ENCODE assay signal across 8 cellular contexts in the genomic region with DNA sequence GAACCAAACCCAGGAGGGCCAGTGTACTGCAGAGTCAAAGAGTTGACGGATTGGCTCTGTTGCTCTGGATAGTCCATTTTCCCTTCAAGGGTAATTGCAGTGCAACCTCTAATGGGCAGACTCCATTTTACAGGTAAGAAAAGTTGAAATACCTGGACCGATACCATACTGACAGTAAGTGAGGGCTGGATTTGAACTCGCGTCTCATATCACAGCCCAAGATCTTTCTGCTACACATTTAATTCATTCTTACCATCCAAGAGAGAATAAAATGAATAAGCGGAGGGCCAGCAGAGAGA. TPM values are rescaled to one million over a fixed set of nuclear protein-coding genes. Genes with fewer than 3 reads are reported as not detected.
DNase-seq lines count a peak whose midpoint lies in the region; FAIRE-seq and TF ChIP-seq lines count a peak whose summit lies in the region.

No MANE protein-coding gene starts in this region.

- H3K4me1 Mint-ChIP-seq in activated CD4-positive, alpha-beta T cell treated with anti-CD3 and anti-CD28 coated beads, Interleukin-2, amount 10 ng/mL, durations not matched to agents 24 days and 14 days, result peaks cover 23% of the 10 kb centered on the region
- peaks cover 32% of the 10 kb centered on the region for H3K4me1 Mint-ChIP-seq in activated T-helper 2 cell treated with anti-CD3 and anti-CD28 coated beads, Interferon-gamma antibody, Interleukin-2, Interleukin-4, amounts not matched to agents 10 μg/mL and 5 μg/mL and 100 μg/mL, durations not matched to agents 14 hours and 24 hours and 36 hours (ENCODE audit: low read depth)

- H3K27me3 ChIP-seq in keratinocyte (ENCODE audit: control insufficient read depth, extremely low read depth, insufficient read depth, low read length), result no peaks in the 10 kb centered on the region
- H3K27me3 ChIP-seq in testis, result no peaks in the 10 kb centered on the region

- peaks cover 0 to 6% of the 10 kb centered on the region in 2 experiments for H3K36me3 ChIP-seq in keratinocyte (ENCODE audit: control insufficient read depth in 2 of 2, extremely low read depth in 1 of 2, insufficient read depth in 2 of 2, low read length in 2 of 2)
- H3K36me3 ChIP-seq in testis (ENCODE audit: low read depth, missing control alignments), result no peaks in the 10 kb centered on the region

- dilution Hi-C loops in keratinocyte (cut with MboI; ENCODE audit: extremely low pct_ligation_motif_present, low sequenced_read_pairs), result no loop called here

- H3K4me3 Mint-ChIP-seq in activated CD4-positive, alpha-beta T cell treated with anti-CD3 and anti-CD28 coated beads, Interleukin-2, amount 10 ng/mL, durations not matched to agents 24 days and 14 days, result peak overlapping the region; percentile 94
- peak overlapping the region; percentile 92 for H3K4me3 Mint-ChIP-seq in activated T-helper 2 cell treated with anti-CD3 and anti-CD28 coated beads, Interferon-gamma antibody, Interleukin-2, Interleukin-4, amounts not matched to agents 10 μg/mL and 5 μg/mL and 100 μg/mL, durations not matched to agents 14 hours and 24 hours and 36 hours (ENCODE audit: low read depth)

- no peaks in the 10 kb centered on the region for H4K20me1 ChIP-seq in keratinocyte (ENCODE audit: control insufficient read depth, extremely low read depth, insufficient read depth, low read length)

- TF ChIP-seq CTCF in keratinocyte (optimal IDR thresholded peaks at IDR 0.05 in 1 of 3, IDR thresholded peaks at IDR 0.05 in 1 of 3, conservative IDR thresholded peaks at IDR 0.05 in 1 of 3; ENCODE audit: extremely low read depth in 1 of 3, insufficient read depth in 2 of 3, low read length in 3 of 3) (no peak), testis (IDR thresholded peaks at IDR 0.05) (no peak)

- DNase-seq in activated CD4-positive, alpha-beta T cell treated with anti-CD3 and anti-CD28 coated beads, Interleukin-2, amount 10 ng/mL, durations not matched to agents 24 days and 14 days, result no peak
- DNase-seq in activated CD4-positive, alpha-beta T cell treated with anti-CD3 and anti-CD28 coated beads, Interleukin-2, amount 50 U/mL, for 48 hours, result no peak
- no peak for DNase-seq in activated T-helper 2 cell treated with anti-CD3 and anti-CD28 coated beads, Interferon-gamma antibody, Interleukin-2, Interleukin-4, amounts not matched to agents 10 μg/mL and 5 μg/mL and 100 μg/mL, durations not matched to agents 14 hours and 24 hours and 36 hours (ENCODE audit: low spot score)
- DNase-seq in keratinocyte (ENCODE audit: low read depth, low spot score) (no peak), testis (no peak), hepatic stellate cell (ENCODE audit: low spot score) (no peak), RCC 7860 (ENCODE audit: low spot score) (no peak), NCI-H2081 treated with DMSO at 0.1 percent for 48 hours (lab: John Stamatoyannopoulos, UW) (no peak)

- H3K4me1 ChIP-seq in keratinocyte (ENCODE audit: control insufficient read depth, extremely low read depth, insufficient read depth, low read length), result peaks cover 18% of the 10 kb centered on the region
- peaks cover 4% of the 10 kb centered on the region for H3K4me1 ChIP-seq in testis

- H3K79me2 ChIP-seq in keratinocyte (ENCODE audit: control insufficient read depth, insufficient read depth, low read length), result peaks cover 25% of the 10 kb centered on the region

- peak overlapping the region; percentile 95 for H3K27ac Mint-ChIP-seq in activated CD4-positive, alpha-beta T cell treated with anti-CD3 and anti-CD28 coated beads, Interleukin-2, amount 10 ng/mL, durations not matched to agents 24 days and 14 days
- peak overlapping the region; percentile 90 for H3K27ac Mint-ChIP-seq in activated T-helper 2 cell treated with anti-CD3 and anti-CD28 coated beads, Interferon-gamma antibody, Interleukin-2, Interleukin-4, amounts not matched to agents 10 μg/mL and 5 μg/mL and 100 μg/mL, durations not matched to agents 14 hours and 24 hours and 36 hours

- TF ChIP-seq POLR2A in testis (IDR thresholded peaks at IDR 0.05), result no peak

- peaks cover 27% of the 10 kb centered on the region for H3K36me3 Mint-ChIP-seq in activated CD4-positive, alpha-beta T cell treated with anti-CD3 and anti-CD28 coated beads, Interleukin-2, amount 10 ng/mL, durations not matched to agents 24 days and 14 days (ENCODE audit: low read depth)
- H3K36me3 Mint-ChIP-seq in activated T-helper 2 cell treated with anti-CD3 and anti-CD28 coated beads, Interferon-gamma antibody, Interleukin-2, Interleukin-4, amounts not matched to agents 10 μg/mL and 5 μg/mL and 100 μg/mL, durations not matched to agents 14 hours and 24 hours and 36 hours (ENCODE audit: low read depth), result peaks cover 31% of the 10 kb centered on the region

- peak overlapping the region; percentile 87 for H3K9ac ChIP-seq in keratinocyte (ENCODE audit: control insufficient read depth, extremely low read depth, insufficient read depth, low read length)

- FAIRE-seq in keratinocyte (lab: Jason Lieb, UNC) (no peak), RCC 7860 (lab: Jason Lieb, UNC) (no peak)

- H3K9me1 ChIP-seq in keratinocyte (ENCODE audit: control insufficient read depth, extremely low read depth, insufficient read depth, low read length), result no peaks in the 10 kb centered on the region

- peaks cover 6% of the 10 kb centered on the region for H3K9me3 Mint-ChIP-seq in activated CD4-positive, alpha-beta T cell treated with anti-CD3 and anti-CD28 coated beads, Interleukin-2, amount 10 ng/mL, durations not matched to agents 24 days and 14 days
- H3K9me3 Mint-ChIP-seq in activated T-helper 2 cell treated with anti-CD3 and anti-CD28 coated beads, Interferon-gamma antibody, Interleukin-2, Interleukin-4, amounts not matched to agents 10 μg/mL and 5 μg/mL and 100 μg/mL, durations not matched to agents 14 hours and 24 hours and 36 hours, result no peaks in the 10 kb centered on the region

- peaks cover 31% of the 10 kb centered on the region for H3K27me3 Mint-ChIP-seq in activated CD4-positive, alpha-beta T cell treated with anti-CD3 and anti-CD28 coated beads, Interleukin-2, amount 10 ng/mL, durations not matched to agents 24 days and 14 days
- peaks cover 23% of the 10 kb centered on the region for H3K27me3 Mint-ChIP-seq in activated T-helper 2 cell treated with anti-CD3 and anti-CD28 coated beads, Interferon-gamma antibody, Interleukin-2, Interleukin-4, amounts not matched to agents 10 μg/mL and 5 μg/mL and 100 μg/mL, durations not matched to agents 14 hours and 24 hours and 36 hours (ENCODE audit: low read depth)

- H3K9me3 ChIP-seq in keratinocyte (ENCODE audit: control insufficient read depth, low read depth, low read length), result no peaks in the 10 kb centered on the region
- no peaks in the 10 kb centered on the region for H3K9me3 ChIP-seq in testis

- H3K27ac ChIP-seq in keratinocyte (ENCODE audit: control insufficient read depth, insufficient read depth, low read length) (peak overlapping the region; percentile 64), testis (peak overlapping the region; percentile 89 to 90)

- peak overlapping the region; percentile 80 for H2AFZ ChIP-seq in keratinocyte (ENCODE audit: control insufficient read depth, low read length)

- intact Hi-C loops in activated CD4-positive, alpha-beta T cell treated with anti-CD3 and anti-CD28 coated beads, Interleukin-2, amount 10 ng/mL, durations not matched to agents 24 days and 14 days (cut with micrococcal nuclease), result loop anchor here (2.0 to 10.0 kb wide), 6 partner anchors 36 to 618 kb away; a partner anchor contains a TSS
- intact Hi-C loops in activated T-helper 2 cell treated with anti-CD3 and anti-CD28 coated beads, Interferon-gamma antibody, Interleukin-2, Interleukin-4, amounts not matched to agents 10 μg/mL and 5 μg/mL and 100 μg/mL, durations not matched to agents 14 hours and 24 hours and 36 hours (cut with micrococcal nuclease), result loop anchor here (5.0 to 10.0 kb wide), 3 partner anchors 35 to 1392 kb away; a partner anchor contains a TSS
- intact Hi-C loops in testis (cut with DNase I; ENCODE audit: low total_unique reads), result no loop called here

- WGBS in testis, 2 donors, result 16 to 22% methylated on average over 4 to 5 of the region's 5 CpGs

- H3K4me2 ChIP-seq in keratinocyte (ENCODE audit: control insufficient read depth, extremely low read depth, insufficient read depth, low read depth, low read length), result peak overlapping the region; percentile 92

- H3K4me3 ChIP-seq in keratinocyte (ENCODE audit: control insufficient read depth in 2 of 3, extremely low read depth in 1 of 3, insufficient read depth in 2 of 3, low read depth in 1 of 3, low read length in 3 of 3) (peak overlapping the region; percentile 68 to 94 (median 77)), testis (peak overlapping the region; percentile 85 to 98)

RNA-seq across cellular contexts. Expression of a gene that starts 0.4 kb away (rescaled TPM):
- 59.2 and 64.7 TPM in 2 replicates for total RNA-seq in activated CD4-positive, alpha-beta T cell treated with anti-CD3 and anti-CD28 coated beads, Interleukin-2, amount 10 ng/mL, durations not matched to agents 24 days and 14 days
- total RNA-seq in activated T-helper 2 cell treated with anti-CD3 and anti-CD28 coated beads, Interferon-gamma antibody, Interleukin-2, Interleukin-4, amounts not matched to agents 10 μg/mL and 5 μg/mL and 100 μg/mL, durations not matched to agents 14 hours and 24 hours and 36 hours, result 59.8 and 60.3 TPM in 2 replicates
- polyA plus RNA-seq in keratinocyte (91.4 to 129 TPM (median 125 TPM) in 3 replicates), testis (ENCODE audit: insufficient read depth, low read depth, low replicate concordance) (354 TPM)
- 65.3 TPM for polyA plus RNA-seq in keratinocyte (2011; ENCODE audit: low read depth)
- polyA plus RNA-seq in keratinocyte (2011; cell fraction: cytosol; rRNA removed), result 72.7 and 134 TPM in 2 replicates
- 127 and 145 TPM in 2 replicates for polyA plus RNA-seq in keratinocyte (2011; cell fraction: nucleus; rRNA removed)
- 33.9 and 47.1 TPM in 2 replicates for polyA plus RNA-seq in keratinocyte (2012; ENCODE audit: low replicate concordance)
- polyA minus RNA-seq in keratinocyte, result 96.6 to 176 TPM (median 127 TPM) in 3 replicates
- polyA minus RNA-seq in keratinocyte (2011; cell fraction: cytosol; rRNA and poly(A)+ RNA removed), result 78.1 TPM
- 41.9 and 67.2 TPM in 2 replicates for polyA minus RNA-seq in keratinocyte (2011; cell fraction: nucleus; rRNA and poly(A)+ RNA removed)
- 100 to 1,000 TPM; 208 to 253 TPM for total RNA-seq in testis

RNA-seq across cellular contexts. Expression of a gene that starts 7.7 kb away (rescaled TPM):
- 0.05 and 0.21 TPM in 2 replicates for total RNA-seq in activated CD4-positive, alpha-beta T cell treated with anti-CD3 and anti-CD28 coated beads, Interleukin-2, amount 10 ng/mL, durations not matched to agents 24 days and 14 days
- total RNA-seq in activated T-helper 2 cell treated with anti-CD3 and anti-CD28 coated beads, Interferon-gamma antibody, Interleukin-2, Interleukin-4, amounts not matched to agents 10 μg/mL and 5 μg/mL and 100 μg/mL, durations not matched to agents 14 hours and 24 hours and 36 hours, result 0.32 and 0.34 TPM in 2 replicates
- polyA plus RNA-seq in keratinocyte, result 5.5 to 7.5 TPM (median 7.4 TPM) in 3 replicates
- 20.3 TPM for polyA plus RNA-seq in keratinocyte (2011; ENCODE audit: low read depth)
- polyA plus RNA-seq in keratinocyte (2011; cell fraction: cytosol; rRNA removed), result 5.1 and 6.9 TPM in 2 replicates
- 16.2 and 18.2 TPM in 2 replicates for polyA plus RNA-seq in keratinocyte (2011; cell fraction: nucleus; rRNA removed)
- 9.8 and 13.1 TPM in 2 replicates for polyA plus RNA-seq in keratinocyte (2012; ENCODE audit: low replicate concordance)
- 6.9 to 11.1 TPM (median 8.8 TPM) in 3 replicates for polyA minus RNA-seq in keratinocyte
- 8.4 TPM for polyA minus RNA-seq in keratinocyte (2011; cell fraction: cytosol; rRNA and poly(A)+ RNA removed)
- 10.2 and 18.8 TPM in 2 replicates for polyA minus RNA-seq in keratinocyte (2011; cell fraction: nucleus; rRNA and poly(A)+ RNA removed)
- 10 to 100 TPM; 47.2 to 58.6 TPM for total RNA-seq in testis
- polyA plus RNA-seq in testis (ENCODE audit: insufficient read depth, low read depth, low replicate concordance), result 51.6 TPM

Comparison
In these comparisons a context has a peak if more than half of its experiments do, and no peak if none do; other contexts are left out.
1. RNA of a gene that starts 7.7 kb away (total RNA-seq): 47.2 to 58.6 TPM in testis; 0.32 to 0.34 TPM in activated T-helper 2 cell treated with anti-CD3 and anti-CD28 coated beads, Interferon-gamma antibody, Interleukin-2, Interleukin-4, amounts not matched to agents 10 μg/mL and 5 μg/mL and 100 μg/mL, durations not matched to agents 14 hours and 24 hours and 36 hours and 0.05 to 0.21 TPM in activated CD4-positive, alpha-beta T cell treated with anti-CD3 and anti-CD28 coated beads, Interleukin-2, amount 10 ng/mL, durations not matched to agents 24 days and 14 days; every median in the first group is over 10 times any median in the second.